Comparison of ENCODE assay signal across 16 cellular contexts in genomic region chr10:125407000-125407502, GRCh38.
A peak's percentile ranks its signal among the peaks of the same experiment; 100 is the strongest.
DNase-seq lines count a peak whose midpoint lies in the region; ATAC-seq and TF ChIP-seq lines count a peak whose summit lies in the region.
"Had no signal": no experiment of that assay in that cellular context is flagged by ENCODE, and none has a peak within 500 bp of the region (broad histone marks: within the 10 kb centered on the region; RNA-seq: fewer than 3 reads in every experiment).

No MANE protein-coding gene starts in this region.

- H3K4me3 Mint-ChIP-seq in activated CD4-positive, alpha-beta T cell treated with anti-CD3 and anti-CD28 coated beads, Interleukin-2, amount 10 ng/mL, durations not matched to agents 24 days and 14 days = no peak overlapping the region
- H3K4me3 Mint-ChIP-seq: activated naive CD8-positive, alpha-beta T cell had no signal

- H3K36me3 ChIP-seq in RWPE2 (ENCODE audit: low read depth) = no peaks in the 10 kb centered on the region
- no peaks in the 10 kb centered on the region for H3K36me3 ChIP-seq in SK-N-SH (replicated peaks in 1 of 2; ENCODE audit: control insufficient read depth in 1 of 2, insufficient read depth in 2 of 2, low read length in 1 of 2)
- H3K36me3 ChIP-seq: Peyer's patch had no signal

- H3K4me2 ChIP-seq in SK-N-SH = no peak overlapping the region

- intact Hi-C loops in activated CD4-positive, alpha-beta T cell treated with anti-CD3 and anti-CD28 coated beads, Interleukin-2, amount 10 ng/mL, durations not matched to agents 24 days and 14 days (cut with micrococcal nuclease) = no loop called here

- no peaks in the 10 kb centered on the region for H3K9me2 ChIP-seq in SK-N-SH

- peaks cover 5% of the 10 kb centered on the region for H3K9me3 Mint-ChIP-seq in activated CD4-positive, alpha-beta T cell treated with anti-CD3 and anti-CD28 coated beads, Interleukin-2, amount 10 ng/mL, durations not matched to agents 24 days and 14 days

- H3F3A ChIP-seq in SK-N-SH (replicated peaks; ENCODE audit: insufficient read depth) = no peaks in the 10 kb centered on the region

- POLR2A ChIA-PET in SK-N-SH (lab: Yijun Ruan, JAX) = no interaction called here

- no peaks in the 10 kb centered on the region for H3K79me2 ChIP-seq in SK-N-SH (ENCODE audit: insufficient read depth)

- H3K27me3 Mint-ChIP-seq in activated CD4-positive, alpha-beta T cell treated with anti-CD3 and anti-CD28 coated beads, Interleukin-2, amount 10 ng/mL, durations not matched to agents 24 days and 14 days = no peaks in the 10 kb centered on the region

- H3K27ac ChIP-seq in RWPE2 (ENCODE audit: poor library complexity, severe bottlenecking) (no peak overlapping the region), SK-N-SH (ENCODE audit: low read depth in 2 of 2, low read length in 1 of 2) (no peak overlapping the region)
- H3K27ac ChIP-seq: coronary artery, Peyer's patch, psoas muscle had no signal

- H3K4me1 Mint-ChIP-seq in activated CD4-positive, alpha-beta T cell treated with anti-CD3 and anti-CD28 coated beads, Interleukin-2, amount 10 ng/mL, durations not matched to agents 24 days and 14 days = no peaks in the 10 kb centered on the region

- 42% methylated on average over 2 of the region's 3 CpGs for WGBS in SK-N-SH (ENCODE audit: low lambda C conversion rate)

- peak; percentile 92 for ATAC-seq in RWPE2 (ENCODE audit: low read depth)
- no peak for ATAC-seq in HG03520 (IDR thresholded peaks at IDR 0.05; ENCODE audit: unreplicated experiment)
- ATAC-seq in GM19351 (IDR thresholded peaks at IDR 0.05; ENCODE audit: unreplicated experiment) = no peak
- ATAC-seq: psoas muscle had no signal

- H3K4me3 ChIP-seq in RWPE2 (ENCODE audit: severe bottlenecking) = no peak overlapping the region
- no peak overlapping the region for H3K4me3 ChIP-seq in SK-N-SH (ENCODE audit: low read depth in 2 of 2, low read length in 1 of 2)
- H3K4me3 ChIP-seq: coronary artery, Peyer's patch, psoas muscle had no signal

- TF ChIP-seq RAD21 in SK-N-SH (IDR thresholded peaks at IDR 0.05; ENCODE audit: low read length) = no peak

- H3K36me3 Mint-ChIP-seq in activated CD4-positive, alpha-beta T cell treated with anti-CD3 and anti-CD28 coated beads, Interleukin-2, amount 10 ng/mL, durations not matched to agents 24 days and 14 days (ENCODE audit: low read depth) = no peaks in the 10 kb centered on the region
- H3K36me3 Mint-ChIP-seq: activated naive CD8-positive, alpha-beta T cell had no signal

- no peak overlapping the region for H3K9ac ChIP-seq in SK-N-SH

- H3K27ac Mint-ChIP-seq in activated CD4-positive, alpha-beta T cell treated with anti-CD3 and anti-CD28 coated beads, Interleukin-2, amount 10 ng/mL, durations not matched to agents 24 days and 14 days = no peak overlapping the region
- H3K27ac Mint-ChIP-seq: activated naive CD8-positive, alpha-beta T cell had no signal

- no peaks in the 10 kb centered on the region for H3K27me3 ChIP-seq in RWPE2 (ENCODE audit: insufficient read depth, poor library complexity, severe bottlenecking)
- no peaks in the 10 kb centered on the region for H3K27me3 ChIP-seq in SK-N-SH (ENCODE audit: insufficient read depth)
- H3K27me3 ChIP-seq: Peyer's patch had no signal

- H3K9me3 ChIP-seq in RWPE2 (ENCODE audit: severe bottlenecking) (no peaks in the 10 kb centered on the region), SK-N-SH (no peaks in the 10 kb centered on the region)

- DNase-seq in A172 (ENCODE audit: low spot score) (peak; percentile 15), GM04504 (ENCODE audit: low read depth) (peak; percentile 8), RWPE2 (ENCODE audit: low spot score) (no peak), glomerular visceral epithelial cell (ENCODE audit: extremely low spot score) (peak; percentile 59), SK-N-SH (no peak)
- no peak for DNase-seq in activated CD4-positive, alpha-beta T cell treated with anti-CD3 and anti-CD28 coated beads, Interleukin-2, amount 10 ng/mL, durations not matched to agents 24 days and 14 days
- DNase-seq: AML-193; NCI-H2171; Peyer's patch; psoas muscle; stimulated activated CD4-positive, alpha-beta T cell treated with anti-CD3 and anti-CD28 coated beads, Interleukin-4, amount 100 ng/mL, for 1 hour; stimulated activated naive CD4-positive, alpha-beta T cell had no signal

- H2AFZ ChIP-seq in SK-N-SH (ENCODE audit: low read depth) = no peak overlapping the region

- TF ChIP-seq EP300 in SK-N-SH (IDR thresholded peaks at IDR 0.05; ENCODE audit: borderline replicate concordance in 1 of 2, low read depth in 1 of 2, low read length in 1 of 2) = no peak

- H4K20me1 ChIP-seq in SK-N-SH (ENCODE audit: insufficient read depth) = no peaks in the 10 kb centered on the region

- CTCF ChIA-PET in SK-N-SH (lab: Yijun Ruan, JAX) = no interaction called here

- no peak for TF ChIP-seq CTCF in RWPE2 (IDR thresholded peaks at IDR 0.05; ENCODE audit: poor library complexity, severe bottlenecking)
- no peak for TF ChIP-seq CTCF in SK-N-SH (IDR thresholded peaks at IDR 0.05)

- no peaks in the 10 kb centered on the region for H3K4me1 ChIP-seq in RWPE2 (ENCODE audit: insufficient read depth, poor library complexity, severe bottlenecking)
- no peaks in the 10 kb centered on the region; a peak in 1 of 4 replicates for H3K4me1 ChIP-seq in SK-N-SH (ENCODE audit: control insufficient read depth in 1 of 2, insufficient read depth in 2 of 2, low read depth in 1 of 2, low read length in 1 of 2)
- H3K4me1 ChIP-seq: Peyer's patch, psoas muscle had no signal

TF ChIP-seq in SK-N-SH, 30 proteins besides CTCF, POLR2A, EP300 and RAD21:
- TF ChIP-seq JUND (IDR thresholded peaks at IDR 0.05) (no peak), CHD2 (IDR thresholded peaks at IDR 0.05; ENCODE audit: low read length, partially characterized antibody) (no peak), TCF12 (IDR thresholded peaks at IDR 0.05) (no peak), TAF1 (IDR thresholded peaks at IDR 0.05; ENCODE audit: borderline replicate concordance, low read depth, low read length) (no peak), RXRA (IDR thresholded peaks at IDR 0.05; ENCODE audit: borderline replicate concordance, low read depth) (no peak), SMC3 (IDR thresholded peaks at IDR 0.05; ENCODE audit: low read depth, low read length) (no peak), RCOR1 (IDR thresholded peaks at IDR 0.05; ENCODE audit: low read length) (no peak), ELF1 (IDR thresholded peaks at IDR 0.05) (no peak), MXI1 (IDR thresholded peaks at IDR 0.05; ENCODE audit: low read depth, low read length) (no peak), NRF1 (IDR thresholded peaks at IDR 0.05; ENCODE audit: low read depth, low read length) (no peak), GATA2 (CRISPR knock-in tag; IDR thresholded peaks at IDR 0.05) (no peak), FOXM1 (IDR thresholded peaks at IDR 0.05; ENCODE audit: low read depth) (no peak), NFIC (IDR thresholded peaks at IDR 0.05; ENCODE audit: borderline replicate concordance) (no peak), FOSL2 (IDR thresholded peaks at IDR 0.05; ENCODE audit: borderline replicate concordance, low read depth) (no peak), MEF2A (IDR thresholded peaks at IDR 0.05; ENCODE audit: borderline replicate concordance, low read depth) (no peak), EZH2phosphoT487 (IDR thresholded peaks at IDR 0.05; ENCODE audit: borderline replicate concordance, low read depth) (no peak)
- TF ChIP-seq, protein P1, sequence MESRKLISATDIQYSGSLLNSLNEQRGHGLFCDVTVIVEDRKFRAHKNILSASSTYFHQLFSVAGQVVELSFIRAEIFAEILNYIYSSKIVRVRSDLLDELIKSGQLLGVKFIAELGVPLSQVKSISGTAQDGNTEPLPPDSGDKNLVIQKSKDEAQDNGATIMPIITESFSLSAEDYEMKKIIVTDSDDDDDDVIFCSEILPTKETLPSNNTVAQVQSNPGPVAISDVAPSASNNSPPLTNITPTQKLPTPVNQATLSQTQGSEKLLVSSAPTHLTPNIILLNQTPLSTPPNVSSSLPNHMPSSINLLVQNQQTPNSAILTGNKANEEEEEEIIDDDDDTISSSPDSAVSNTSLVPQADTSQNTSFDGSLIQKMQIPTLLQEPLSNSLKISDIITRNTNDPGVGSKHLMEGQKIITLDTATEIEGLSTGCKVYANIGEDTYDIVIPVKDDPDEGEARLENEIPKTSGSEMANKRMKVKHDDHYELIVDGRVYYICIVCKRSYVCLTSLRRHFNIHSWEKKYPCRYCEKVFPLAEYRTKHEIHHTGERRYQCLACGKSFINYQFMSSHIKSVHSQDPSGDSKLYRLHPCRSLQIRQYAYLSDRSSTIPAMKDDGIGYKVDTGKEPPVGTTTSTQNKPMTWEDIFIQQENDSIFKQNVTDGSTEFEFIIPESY (IDR thresholded peaks at IDR 0.05; ENCODE audit: borderline replicate concordance, low read depth) = no peak

Comparison
In these comparisons a context has a peak if more than half of its experiments do, and no peak if none do; other contexts are left out.
1. DNase-seq: peak in A172 (single experiment), GM04504 (single experiment) and glomerular visceral epithelial cell (single experiment); none in RWPE2 (single experiment), activated CD4-positive, alpha-beta T cell treated with anti-CD3 and anti-CD28 coated beads, Interleukin-2, amount 10 ng/mL, durations not matched to agents 24 days and 14 days (single experiment) and SK-N-SH (single experiment).